In genomic region chr18:48186084-48186798, GRCh38 we compare ENCODE assay signal across 12 cellular contexts.
DNase-seq lines count a peak whose midpoint lies in the region; ATAC-seq and TF ChIP-seq lines count a peak whose summit lies in the region.
"Had no signal": no experiment of that assay in that cellular context is flagged by ENCODE, and none has a peak within 500 bp of the region (broad histone marks: within the 10 kb centered on the region; RNA-seq: fewer than 3 reads in every experiment).

No MANE protein-coding gene starts in this region.

- H2AK9ac ChIP-seq in IMR-90 (replicated peaks; ENCODE audit: low read depth, low read length, poor library complexity): no peak overlapping the region

- H2BK120ac ChIP-seq in IMR-90 (ENCODE audit: low read depth, low read length) (no peak overlapping the region), trophoblast cell (ENCODE audit: insufficient read depth, low read length, poor library complexity) (no peak overlapping the region)

- no peak overlapping the region for H4K91ac ChIP-seq in IMR-90 (ENCODE audit: insufficient read depth, low read depth, low read length)
- H4K91ac ChIP-seq in trophoblast cell (ENCODE audit: low read depth, low read length): no peak overlapping the region

- H3K79me2 ChIP-seq in trophoblast cell (ENCODE audit: control insufficient read depth, insufficient read depth, low read length, poor library complexity): no peaks in the 10 kb centered on the region

- H3K36me3 ChIP-seq in IMR-90 (ENCODE audit: control insufficient read depth, insufficient read depth, low read length) (no peaks in the 10 kb centered on the region), trophoblast cell (ENCODE audit: control insufficient read depth in 1 of 2, insufficient read depth in 2 of 2, low read length in 2 of 2) (no peaks in the 10 kb centered on the region)
- H3K36me3 ChIP-seq: SJSA1 had no signal

- H3K4me2 ChIP-seq in IMR-90 (ENCODE audit: low read depth, low read length) (no peak overlapping the region), trophoblast cell (ENCODE audit: low read length) (no peak overlapping the region)

- no peak overlapping the region for H2BK20ac ChIP-seq in IMR-90 (ENCODE audit: low read depth, low read length)

- H4K8ac ChIP-seq in IMR-90 (ENCODE audit: low read depth in 2 of 2, low read length in 2 of 2) (no peak overlapping the region), trophoblast cell (ENCODE audit: low read depth, low read length) (no peak overlapping the region)

- H3K56ac ChIP-seq in IMR-90 (ENCODE audit: extremely low read depth, insufficient read depth, low read length): no peak overlapping the region

- no peaks in the 10 kb centered on the region for H4K20me1 ChIP-seq in IMR-90 (ENCODE audit: insufficient read depth, low read length)

- no peaks in the 10 kb centered on the region for H3K4me1 ChIP-seq in IMR-90 (ENCODE audit: control insufficient read depth, insufficient read depth, low read length)
- no peaks in the 10 kb centered on the region for H3K4me1 ChIP-seq in trophoblast cell (ENCODE audit: control insufficient read depth in 1 of 2, insufficient read depth in 2 of 2, low read length in 2 of 2)
- H3K4me1 ChIP-seq: SJSA1 had no signal

- 58% methylated on average over 6 of the region's 20 CpGs; no CpG with 5 or more reads in 1 of the 2 experiments for WGBS in IMR-90 (ENCODE audit: extremely low coverage in 2 of 2, insufficient read length in 1 of 2), 2 experiments
- WGBS in trophoblast cell (ENCODE audit: extremely low coverage, insufficient coverage, insufficient read length): no CpG with 5 or more reads among the region's 20 CpGs

- H2AK5ac ChIP-seq in IMR-90 (ENCODE audit: low read depth, low read length): no peak overlapping the region
- H2AK5ac ChIP-seq in trophoblast cell (ENCODE audit: low read length): no peak overlapping the region

- TF ChIP-seq RAD21 in IMR-90 (IDR thresholded peaks at IDR 0.05; ENCODE audit: low read length): no peak

- no peak overlapping the region for H3K18ac ChIP-seq in IMR-90 (ENCODE audit: low read depth, low read length)
- no peak overlapping the region for H3K18ac ChIP-seq in trophoblast cell (ENCODE audit: low read length)

- H3K9me1 ChIP-seq in IMR-90 (ENCODE audit: insufficient read depth, low read length): no peaks in the 10 kb centered on the region

- BruUV-seq in IMR-90 (replicated peaks; lab: Mats Ljungman, UMichigan): no TSS peak

- H3K9me3 ChIP-seq in IMR-90 (ENCODE audit: control insufficient read depth, insufficient read depth, low read length): no peaks in the 10 kb centered on the region
- H3K9me3 ChIP-seq in trophoblast cell (ENCODE audit: insufficient read depth, low read depth, low read length): no peaks in the 10 kb centered on the region
- H3K9me3 ChIP-seq: SJSA1 had no signal

- no peak overlapping the region for H2BK5ac ChIP-seq in IMR-90 (ENCODE audit: low read depth, low read length, poor library complexity, severe bottlenecking)
- H2BK5ac ChIP-seq in trophoblast cell (ENCODE audit: low read depth, low read length, poor library complexity): no peak overlapping the region

- no peak overlapping the region for H2BK15ac ChIP-seq in IMR-90 (ENCODE audit: low read depth, low read length)

- no peak overlapping the region for H4K12ac ChIP-seq in trophoblast cell (ENCODE audit: low read depth, low read length)

- CTCF ChIA-PET in IMR-90 (lab: Yijun Ruan, JAX): no interaction called here

- H2BK12ac ChIP-seq in trophoblast cell (ENCODE audit: low read length): no peak overlapping the region

- H3K14ac ChIP-seq in IMR-90 (replicated peaks; ENCODE audit: low read depth, low read length): no peak overlapping the region
- no peak overlapping the region for H3K14ac ChIP-seq in trophoblast cell (ENCODE audit: low read length)

- in situ Hi-C loops in IMR-90 (cut with MboI; ENCODE audit: low sequenced_read_pairs): no loop called here

- POLR2A ChIA-PET in IMR-90 (lab: Charles Lee; ENCODE audit: unreplicated experiment): no interaction called here

- H3K4me3 ChIP-seq in IMR-90 (ENCODE audit: insufficient read depth, low read depth, low read length) (no peak overlapping the region), trophoblast cell (ENCODE audit: low read depth, low read length) (no peak overlapping the region)
- H3K4me3 ChIP-seq: SJSA1 had no signal

- ATAC-seq in IMR-90 (ENCODE audit: low read depth) (no peak), HG03469 (IDR thresholded peaks at IDR 0.05; ENCODE audit: unreplicated experiment) (no peak), GM21526 (IDR thresholded peaks at IDR 0.05; ENCODE audit: low FRiP score, unreplicated experiment) (no peak)
- ATAC-seq: activated T-cell treated with anti-CD3 and anti-CD28 coated beads, Interleukin-2, amount 50 U/mL, for 72 hours; natural killer cell had no signal

- dilution Hi-C loops in IMR-90 (cut with HindIII; ENCODE audit: low sequenced_read_pairs, unreplicated experiment): no loop called here

- no peak for TF ChIP-seq CTCF in IMR-90 (conservative IDR thresholded peaks at IDR 0.05; ENCODE audit: low read depth, low read length)

- no peak for DNase-seq in IMR-90
- DNase-seq in NCI-H2227 (lab: John Stamatoyannopoulos, UW; ENCODE audit: unreplicated experiment): peak; percentile 86
- peak; percentile 9 for DNase-seq in glomerular visceral epithelial cell (ENCODE audit: extremely low spot score)
- peak; percentile 66 to 85 for DNase-seq in trophoblast cell
- DNase-seq in NCI-H2081 (lab: John Stamatoyannopoulos, UW): no peak
- DNase-seq: activated CD4-positive, CD25-positive, alpha-beta regulatory T cell treated with anti-CD3 and anti-CD28 coated beads, Interleukin-2, amount 50 U/mL, for 72 hours; activated T-cell treated with anti-CD3 and anti-CD28 coated beads, Interleukin-2, amount 50 U/mL, for 72 hours; natural killer cell; NCI-H345 had no signal

- peak overlapping the region; percentile 30 for H2AFZ ChIP-seq in IMR-90 (replicated peaks; ENCODE audit: low read length, poor library complexity)
- no peak overlapping the region for H2AFZ ChIP-seq in trophoblast cell (ENCODE audit: insufficient read depth, low read length, poor library complexity)

- no peak overlapping the region for H4K5ac ChIP-seq in IMR-90 (ENCODE audit: low read depth, low read length)

- H3K27ac ChIP-seq in IMR-90 (ENCODE audit: insufficient read depth, low read length): no peak overlapping the region
- no peak overlapping the region for H3K27ac ChIP-seq in trophoblast cell (ENCODE audit: low read depth, low read length)
- H3K27ac ChIP-seq: SJSA1 had no signal

- H3K4ac ChIP-seq in IMR-90 (ENCODE audit: low read depth, low read length) (no peak overlapping the region), trophoblast cell (ENCODE audit: low read depth, low read length) (no peak overlapping the region)

- H3K9ac ChIP-seq in IMR-90 (ENCODE audit: low read depth, low read length) (no peak overlapping the region), trophoblast cell (ENCODE audit: low read length) (no peak overlapping the region)

- H3K79me1 ChIP-seq in IMR-90 (ENCODE audit: low read depth in 1 of 2, low read length in 2 of 2): no peaks in the 10 kb centered on the region
- no peaks in the 10 kb centered on the region for H3K79me1 ChIP-seq in trophoblast cell (ENCODE audit: low read length)

- no peak for TF ChIP-seq POLR2A in IMR-90 (IDR thresholded peaks at IDR 0.05; ENCODE audit: low read depth, low read length)

- peaks cover 15% of the 10 kb centered on the region for H3K27me3 ChIP-seq in IMR-90 (ENCODE audit: control insufficient read depth, insufficient read depth, low read length)
- H3K27me3 ChIP-seq in trophoblast cell (ENCODE audit: insufficient read depth, low read length): no peaks in the 10 kb centered on the region

- intact Hi-C loops in IMR-90 (cut with micrococcal nuclease): no loop called here

- H3K23ac ChIP-seq in IMR-90 (ENCODE audit: low read depth, low read length) (no peak overlapping the region), trophoblast cell (ENCODE audit: low read length) (no peak overlapping the region)

TF ChIP-seq in IMR-90, 13 proteins besides CTCF, POLR2A, EP300 and RAD21:
- TF ChIP-seq SMC3 (IDR thresholded peaks at IDR 0.05; ENCODE audit: low read depth, low read length): no peak

Comparison
In these comparisons a context has a peak if more than half of its experiments do, and no peak if none do; other contexts are left out.
1. DNase-seq: peak in NCI-H2227 (single experiment), glomerular visceral epithelial cell (single experiment) and trophoblast cell (2 of 2); none in IMR-90 (single experiment) and NCI-H2081 (0 of 2).